1 cellular context compared by ENCODE assay signal in the genomic region with DNA sequence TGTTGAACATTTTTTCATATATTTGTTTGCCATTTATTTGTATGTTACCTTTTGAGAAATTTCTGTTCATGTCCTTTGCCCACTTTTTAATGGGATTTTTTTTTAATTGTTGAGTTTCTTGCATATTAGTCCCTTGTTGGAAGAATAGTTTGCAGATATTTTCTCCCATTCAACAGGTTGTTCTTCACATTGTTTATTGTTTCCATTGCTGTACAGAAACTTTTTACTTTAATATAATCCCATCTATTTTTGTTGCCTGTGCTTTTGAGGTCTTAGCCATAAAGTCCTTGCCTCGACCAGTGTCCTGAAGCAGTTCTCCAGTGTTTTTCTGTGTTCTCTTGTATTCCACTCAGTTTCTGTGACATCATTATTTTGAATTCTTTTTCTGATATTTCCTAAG.
TF ChIP-seq lines count a peak whose summit lies in the region.

No MANE protein-coding gene starts in this region.

TF ChIP-seq in HEK293, 187 proteins besides CTCF, POLR2A, EP300 and RAD21:
- TF ChIP-seq ZNF623 (tag by site-specific recombination; IDR thresholded peaks at IDR 0.05) (no peak), KLF7 (tag by site-specific recombination; IDR thresholded peaks at IDR 0.05; ENCODE audit: borderline replicate concordance) (no peak), ZNF596 (tag by site-specific recombination; IDR thresholded peaks at IDR 0.05) (no peak), ZNF223 (tag by site-specific recombination; IDR thresholded peaks at IDR 0.05) (no peak), ZNF768 (tag by site-specific recombination; IDR thresholded peaks at IDR 0.05) (no peak), SCRT2 (tag by site-specific recombination; IDR thresholded peaks at IDR 0.05) (peak; percentile 76), KLF9 (tag by site-specific recombination; IDR thresholded peaks at IDR 0.05; ENCODE audit: low read depth) (no peak), SCRT1 (tag by site-specific recombination; IDR thresholded peaks at IDR 0.05; ENCODE audit: borderline replicate concordance) (peak; percentile 58; the same call in 1 of the 2 replicates), ZEB2 (tag by site-specific recombination; IDR thresholded peaks at IDR 0.05) (no peak), ZNF837 (tag by site-specific recombination; IDR thresholded peaks at IDR 0.05) (no peak)
- TF ChIP-seq, protein P1, sequence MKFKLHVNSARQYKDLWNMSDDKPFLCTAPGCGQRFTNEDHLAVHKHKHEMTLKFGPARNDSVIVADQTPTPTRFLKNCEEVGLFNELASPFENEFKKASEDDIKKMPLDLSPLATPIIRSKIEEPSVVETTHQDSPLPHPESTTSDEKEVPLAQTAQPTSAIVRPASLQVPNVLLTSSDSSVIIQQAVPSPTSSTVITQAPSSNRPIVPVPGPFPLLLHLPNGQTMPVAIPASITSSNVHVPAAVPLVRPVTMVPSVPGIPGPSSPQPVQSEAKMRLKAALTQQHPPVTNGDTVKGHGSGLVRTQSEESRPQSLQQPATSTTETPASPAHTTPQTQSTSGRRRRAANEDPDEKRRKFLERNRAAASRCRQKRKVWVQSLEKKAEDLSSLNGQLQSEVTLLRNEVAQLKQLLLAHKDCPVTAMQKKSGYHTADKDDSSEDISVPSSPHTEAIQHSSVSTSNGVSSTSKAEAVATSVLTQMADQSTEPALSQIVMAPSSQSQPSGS (tag by site-specific recombination; IDR thresholded peaks at IDR 0.05; ENCODE audit: low read depth) = 0 out of 2 replicates have a peak, but pooled peaks have one; percentile 26
- TF ChIP-seq, protein P2, sequence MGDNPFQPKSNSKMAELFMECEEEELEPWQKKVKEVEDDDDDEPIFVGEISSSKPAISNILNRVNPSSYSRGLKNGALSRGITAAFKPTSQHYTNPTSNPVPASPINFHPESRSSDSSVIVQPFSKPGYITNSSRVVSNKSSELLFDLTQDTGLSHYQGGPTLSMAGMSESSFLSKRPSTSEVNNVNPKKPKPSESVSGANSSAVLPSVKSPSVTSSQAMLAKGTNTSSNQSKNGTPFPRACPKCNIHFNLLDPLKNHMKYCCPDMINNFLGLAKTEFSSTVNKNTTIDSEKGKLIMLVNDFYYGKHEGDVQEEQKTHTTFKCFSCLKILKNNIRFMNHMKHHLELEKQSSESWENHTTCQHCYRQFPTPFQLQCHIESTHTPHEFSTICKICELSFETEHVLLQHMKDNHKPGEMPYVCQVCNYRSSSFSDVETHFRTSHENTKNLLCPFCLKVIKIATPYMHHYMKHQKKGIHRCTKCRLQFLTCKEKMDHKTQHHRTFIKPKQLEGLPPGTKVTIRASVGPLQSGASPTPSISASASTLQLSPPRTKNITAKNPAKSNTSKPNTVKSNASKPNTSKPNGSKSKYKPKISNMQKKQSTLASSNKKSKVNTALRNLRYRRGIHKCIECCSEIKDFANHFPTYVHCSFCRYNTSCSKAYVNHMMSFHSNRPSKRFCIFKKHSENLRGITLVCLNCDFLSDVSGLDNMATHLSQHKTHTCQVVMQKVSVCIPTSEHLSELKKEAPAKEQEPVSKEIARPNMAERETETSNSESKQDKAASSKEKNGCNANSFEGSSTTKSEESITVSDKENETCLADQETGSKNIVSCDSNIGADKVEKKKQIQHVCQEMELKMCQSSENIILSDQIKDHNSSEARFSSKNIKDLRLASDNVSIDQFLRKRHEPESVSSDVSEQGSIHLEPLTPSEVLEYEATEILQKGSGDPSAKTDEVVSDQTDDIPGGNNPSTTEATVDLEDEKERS (tag by site-specific recombination; IDR thresholded peaks at IDR 0.05) = no peak
